In genomic region chr18:51168960-51169662, GRCh38 we compare ENCODE assay signal across 11 cellular contexts. TPM values are rescaled to one million over a fixed set of nuclear protein-coding genes. Genes with fewer than 3 reads are reported as not detected.
DNase-seq lines count a peak whose midpoint lies in the region; ATAC-seq and TF ChIP-seq lines count a peak whose summit lies in the region.
"Had no signal": no experiment of that assay in that cellular context is flagged by ENCODE, and none has a peak within 500 bp of the region (broad histone marks: within the 10 kb centered on the region; RNA-seq: fewer than 3 reads in every experiment).

No MANE protein-coding gene starts in this region.

- peak overlapping the region in 7 of 8 donors; percentile 34 to 89 (median 61) for H3K27ac Mint-ChIP-seq in CD8-positive, alpha-beta memory T cell
- peak overlapping the region; percentile 90 for H3K27ac Mint-ChIP-seq in activated T-helper 2 cell treated with anti-CD3 and anti-CD28 coated beads, Interferon-gamma antibody, Interleukin-2, Interleukin-4, amounts not matched to agents 10 μg/mL and 5 μg/mL and 100 μg/mL, durations not matched to agents 14 hours and 24 hours and 36 hours
- no peak overlapping the region for H3K27ac Mint-ChIP-seq in type B pancreatic cell
- H3K27ac Mint-ChIP-seq in endothelial cell (ENCODE audit: unreplicated experiment), result no peak overlapping the region

- peak overlapping the region in 4 of 7 donors; percentile 8 to 73 (median 43) for H3K4me3 Mint-ChIP-seq in CD8-positive, alpha-beta memory T cell
- no peak overlapping the region for H3K4me3 Mint-ChIP-seq in activated T-helper 2 cell treated with anti-CD3 and anti-CD28 coated beads, Interferon-gamma antibody, Interleukin-2, Interleukin-4, amounts not matched to agents 10 μg/mL and 5 μg/mL and 100 μg/mL, durations not matched to agents 14 hours and 24 hours and 36 hours (ENCODE audit: low read depth)
- no peak overlapping the region for H3K4me3 Mint-ChIP-seq in type B pancreatic cell
- H3K4me3 Mint-ChIP-seq in endothelial cell (ENCODE audit: unreplicated experiment), result no peak overlapping the region

- H3K4me1 ChIP-seq in CD8-positive, alpha-beta memory T cell (ENCODE audit: insufficient read depth, low read length), result no peaks in the 10 kb centered on the region
- peaks cover 0 to 34% (median 0%) of the 10 kb centered on the region in 12 donors for H3K4me1 ChIP-seq in heart left ventricle
- no peaks in the 10 kb centered on the region for H3K4me1 ChIP-seq in prostate gland (replicated peaks)
- H3K4me1 ChIP-seq: lower lobe of right lung had no signal

- intact Hi-C loops in activated T-helper 2 cell treated with anti-CD3 and anti-CD28 coated beads, Interferon-gamma antibody, Interleukin-2, Interleukin-4, amounts not matched to agents 10 μg/mL and 5 μg/mL and 100 μg/mL, durations not matched to agents 14 hours and 24 hours and 36 hours (cut with micrococcal nuclease), result no loop called here
- intact Hi-C loops in heart left ventricle (cut with DNase I) (no loop called here), prostate gland (cut with DNase I) (no loop called here)

- no peaks in the 10 kb centered on the region for H3K36me3 ChIP-seq in CD8-positive, alpha-beta memory T cell (ENCODE audit: insufficient read depth, low read length)
- H3K36me3 ChIP-seq in heart left ventricle, result peaks cover 0 to 9% (median 0%) of the 10 kb centered on the region in 9 donors
- H3K36me3 ChIP-seq in prostate gland, result no peaks in the 10 kb centered on the region
- H3K36me3 ChIP-seq: lower lobe of right lung had no signal

- DNase-seq in CD8-positive, alpha-beta memory T cell, result peak in 1 of 5 donors; percentile 5
- DNase-seq in activated T-helper 2 cell treated with anti-CD3 and anti-CD28 coated beads, Interferon-gamma antibody, Interleukin-2, Interleukin-4, amounts not matched to agents 10 μg/mL and 5 μg/mL and 100 μg/mL, durations not matched to agents 14 hours and 24 hours and 36 hours (ENCODE audit: low spot score), result no peak
- no peak for DNase-seq in heart left ventricle
- no peak for DNase-seq in type B pancreatic cell (ENCODE audit: extremely low spot score, unreplicated experiment)
- no peak for DNase-seq in endothelial cell (ENCODE audit: low spot score)
- DNase-seq in prostate gland (ENCODE audit: low spot score), result no peak
- DNase-seq: AML-193, lower lobe of right lung, NCI-H2171 had no signal

- TF ChIP-seq CTCF in heart left ventricle (IDR thresholded peaks at IDR 0.05) (no peak), type B pancreatic cell (conservative IDR thresholded peaks at IDR 0.05) (no peak), endothelial cell (IDR thresholded peaks at IDR 0.05; ENCODE audit: unreplicated experiment) (no peak), prostate gland (IDR thresholded peaks at IDR 0.05) (no peak)

- no peak overlapping the region for H3K27ac ChIP-seq in CD8-positive, alpha-beta memory T cell (ENCODE audit: low read depth, low read length)
- no peak overlapping the region for H3K27ac ChIP-seq in heart left ventricle
- H3K27ac ChIP-seq in prostate gland, result no peak overlapping the region
- H3K27ac ChIP-seq: lower lobe of right lung had no signal

- peaks cover 0 to 7% (median 2%) of the 10 kb centered on the region in 3 donors for H3K36me3 Mint-ChIP-seq in CD8-positive, alpha-beta memory T cell
- peaks cover 22% of the 10 kb centered on the region for H3K36me3 Mint-ChIP-seq in activated T-helper 2 cell treated with anti-CD3 and anti-CD28 coated beads, Interferon-gamma antibody, Interleukin-2, Interleukin-4, amounts not matched to agents 10 μg/mL and 5 μg/mL and 100 μg/mL, durations not matched to agents 14 hours and 24 hours and 36 hours (ENCODE audit: low read depth)
- peaks cover 10% of the 10 kb centered on the region for H3K36me3 Mint-ChIP-seq in type B pancreatic cell
- H3K36me3 Mint-ChIP-seq in endothelial cell (ENCODE audit: low read depth, unreplicated experiment), result no peaks in the 10 kb centered on the region

- ATAC-seq in GM18909 (IDR thresholded peaks at IDR 0.05; ENCODE audit: poor library complexity, unreplicated experiment), result peak; percentile 41
- ATAC-seq in HG02938 (IDR thresholded peaks at IDR 0.05; ENCODE audit: unreplicated experiment), result peak; percentile 38
- no peak for ATAC-seq in heart left ventricle
- ATAC-seq: lower lobe of right lung had no signal

- peaks cover 31 to 57% (median 51%) of the 10 kb centered on the region in 3 donors for H3K4me1 Mint-ChIP-seq in CD8-positive, alpha-beta memory T cell
- peaks cover 56% of the 10 kb centered on the region for H3K4me1 Mint-ChIP-seq in activated T-helper 2 cell treated with anti-CD3 and anti-CD28 coated beads, Interferon-gamma antibody, Interleukin-2, Interleukin-4, amounts not matched to agents 10 μg/mL and 5 μg/mL and 100 μg/mL, durations not matched to agents 14 hours and 24 hours and 36 hours (ENCODE audit: low read depth)
- H3K4me1 Mint-ChIP-seq in type B pancreatic cell (ENCODE audit: unreplicated experiment), result peaks cover 13% of the 10 kb centered on the region
- peaks cover 8% of the 10 kb centered on the region for H3K4me1 Mint-ChIP-seq in endothelial cell (ENCODE audit: unreplicated experiment)

- no peaks in the 10 kb centered on the region for H3K27me3 Mint-ChIP-seq in CD8-positive, alpha-beta memory T cell
- H3K27me3 Mint-ChIP-seq in activated T-helper 2 cell treated with anti-CD3 and anti-CD28 coated beads, Interferon-gamma antibody, Interleukin-2, Interleukin-4, amounts not matched to agents 10 μg/mL and 5 μg/mL and 100 μg/mL, durations not matched to agents 14 hours and 24 hours and 36 hours (ENCODE audit: low read depth), result no peaks in the 10 kb centered on the region
- no peaks in the 10 kb centered on the region for H3K27me3 Mint-ChIP-seq in type B pancreatic cell
- peaks cover 2% of the 10 kb centered on the region for H3K27me3 Mint-ChIP-seq in endothelial cell (ENCODE audit: unreplicated experiment)

- H3K27me3 ChIP-seq in CD8-positive, alpha-beta memory T cell (ENCODE audit: insufficient read depth, low read length, poor library complexity, severe bottlenecking), result no peaks in the 10 kb centered on the region
- H3K27me3 ChIP-seq in heart left ventricle (no peaks in the 10 kb centered on the region), prostate gland (replicated peaks; ENCODE audit: insufficient read depth) (no peaks in the 10 kb centered on the region)

- CTCF ChIA-PET in CD8-positive, alpha-beta memory T cell (lab: Charles Lee), result no interaction called here

- no peaks in the 10 kb centered on the region for H3K9me3 Mint-ChIP-seq in CD8-positive, alpha-beta memory T cell
- no peaks in the 10 kb centered on the region for H3K9me3 Mint-ChIP-seq in activated T-helper 2 cell treated with anti-CD3 and anti-CD28 coated beads, Interferon-gamma antibody, Interleukin-2, Interleukin-4, amounts not matched to agents 10 μg/mL and 5 μg/mL and 100 μg/mL, durations not matched to agents 14 hours and 24 hours and 36 hours
- H3K9me3 Mint-ChIP-seq in type B pancreatic cell, result no peaks in the 10 kb centered on the region
- no peaks in the 10 kb centered on the region for H3K9me3 Mint-ChIP-seq in endothelial cell (ENCODE audit: unreplicated experiment)

- H3K9me3 ChIP-seq in CD8-positive, alpha-beta memory T cell (ENCODE audit: low read length), result no peaks in the 10 kb centered on the region
- H3K9me3 ChIP-seq in heart left ventricle, result no peaks in the 10 kb centered on the region
- H3K9me3 ChIP-seq in prostate gland, result no peaks in the 10 kb centered on the region
- H3K9me3 ChIP-seq: lower lobe of right lung had no signal

- 91 to 95% (median 93%) methylated on average over 6 of the region's 6 CpGs for WGBS in heart left ventricle, 4 donors
- WGBS in prostate gland, result 94% methylated on average over 6 of the region's 6 CpGs

- TF ChIP-seq POLR2A in heart left ventricle (IDR thresholded peaks at IDR 0.05) (no peak), prostate gland (IDR thresholded peaks at IDR 0.05) (no peak)

- POLR2A ChIA-PET in CD8-positive, alpha-beta memory T cell (lab: Charles Lee), result interaction anchor here (1.4 kb wide), 1 partner anchor 15 kb away, joined by 3 read pairs; no protein-coding TSS in a partner anchor

- H3K4me3 ChIP-seq in CD8-positive, alpha-beta memory T cell (ENCODE audit: low read length), result no peak overlapping the region
- no peak overlapping the region for H3K4me3 ChIP-seq in heart left ventricle
- no peak overlapping the region for H3K4me3 ChIP-seq in prostate gland
- H3K4me3 ChIP-seq: lower lobe of right lung had no signal

RNA-seq across cellular contexts. Expression of gene MEX3C, which starts 28.4 kb away (rescaled TPM):
- total RNA-seq in CD8-positive, alpha-beta memory T cell, result 10 to 100 TPM; 68.6 to 69.8 TPM
- 11.1 TPM for polyA plus RNA-seq in CD8-positive, alpha-beta memory T cell
- 48.6 and 49.3 TPM in 2 replicates for total RNA-seq in activated T-helper 2 cell treated with anti-CD3 and anti-CD28 coated beads, Interferon-gamma antibody, Interleukin-2, Interleukin-4, amounts not matched to agents 10 μg/mL and 5 μg/mL and 100 μg/mL, durations not matched to agents 14 hours and 24 hours and 36 hours
- total RNA-seq in heart left ventricle, result 10 to 100 TPM; 15.1 to 28.2 (median 20.7) TPM
- 10 to 100 TPM in 1 of 2 donors, 1 to 10 TPM in 1; 6.2 to 13.0 TPM for polyA plus RNA-seq in heart left ventricle
- total RNA-seq in type B pancreatic cell (ENCODE audit: low replicate concordance), result 57.2 and 69.5 TPM in 2 replicates
- 54.1 TPM for total RNA-seq in endothelial cell (ENCODE audit: unreplicated experiment)
- total RNA-seq in prostate gland, result 10 to 100 TPM; 29.2 to 54.0 TPM

Comparison
In these comparisons a context has a peak if more than half of its experiments do, and no peak if none do; other contexts are left out.
1. H3K27ac Mint-ChIP-seq: peak in CD8-positive, alpha-beta memory T cell (7 of 8) and activated T-helper 2 cell treated with anti-CD3 and anti-CD28 coated beads, Interferon-gamma antibody, Interleukin-2, Interleukin-4, amounts not matched to agents 10 μg/mL and 5 μg/mL and 100 μg/mL, durations not matched to agents 14 hours and 24 hours and 36 hours (single experiment); none in type B pancreatic cell (single experiment) and endothelial cell (single experiment).
2. H3K4me3 Mint-ChIP-seq: peak in CD8-positive, alpha-beta memory T cell (4 of 7); none in activated T-helper 2 cell treated with anti-CD3 and anti-CD28 coated beads, Interferon-gamma antibody, Interleukin-2, Interleukin-4, amounts not matched to agents 10 μg/mL and 5 μg/mL and 100 μg/mL, durations not matched to agents 14 hours and 24 hours and 36 hours (single experiment), type B pancreatic cell (single experiment) and endothelial cell (single experiment).
3. ATAC-seq: peak in GM18909 (single experiment) and HG02938 (single experiment); none in heart left ventricle (0 of 4).